Comparison of ENCODE assay signal across 14 cellular contexts in the genomic region with DNA sequence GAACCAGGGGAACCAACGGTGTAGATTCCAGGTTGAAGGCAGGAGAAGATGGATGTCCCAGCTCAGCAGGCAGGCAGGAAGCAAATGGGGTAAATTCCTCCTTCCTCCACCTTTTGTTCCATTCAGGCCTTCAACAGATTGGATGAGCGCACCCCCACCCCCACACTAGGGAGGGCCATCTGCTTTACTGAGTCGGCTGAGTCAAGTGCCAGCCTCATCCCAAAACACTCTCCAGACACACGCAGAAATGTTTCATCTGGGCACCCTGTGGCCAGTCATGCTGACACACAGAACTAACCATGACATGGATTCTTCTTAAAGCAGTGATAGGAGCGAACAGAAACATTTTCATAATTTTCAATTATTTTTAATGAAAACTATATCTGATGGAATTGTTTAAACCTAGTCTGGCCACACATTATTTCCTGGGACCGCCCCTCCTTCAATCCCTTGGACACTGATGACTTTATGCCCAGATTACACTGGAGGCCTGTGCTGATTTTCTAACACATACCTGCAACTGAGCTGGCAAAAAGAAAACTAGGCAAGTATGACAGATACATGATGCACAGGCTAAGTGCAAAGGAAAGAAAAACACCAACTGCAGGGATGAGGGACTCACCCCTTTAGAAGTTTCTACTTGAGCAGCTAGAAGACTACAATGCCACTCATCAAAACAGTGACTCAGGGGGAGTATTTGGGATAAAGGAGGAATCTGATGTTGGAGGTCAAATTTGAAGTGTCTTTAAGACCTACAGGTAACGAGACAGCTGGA.
DNase-seq lines count a peak whose midpoint lies in the region; ATAC-seq and TF ChIP-seq lines count a peak whose summit lies in the region.
"Had no signal": no experiment of that assay in that cellular context is flagged by ENCODE, and none has a peak within 500 bp of the region (broad histone marks: within the 10 kb centered on the region; RNA-seq: fewer than 3 reads in every experiment).

No MANE protein-coding gene starts in this region.

- 86% methylated on average over 7 of the region's 7 CpGs for WGBS in right cardiac atrium
- 88 to 92% methylated on average over 7 of the region's 7 CpGs for whole genome bisulfite sequencing in heart right ventricle, 2 donors
- 78 to 90% methylated on average over 4 to 7 of the region's 7 CpGs for WGBS in gastroesophageal sphincter (ENCODE audit: low coverage in 1 of 2), 2 donors

- intact Hi-C loops in right cardiac atrium (cut with DNase I), result loop anchor here in 1 of 4 donors (10.0 kb wide), 1 partner anchor 140 kb away; no protein-coding TSS in a partner anchor
- intact Hi-C loops in heart right ventricle (cut with DNase I), result loop anchor here in 2 of 10 donors (10.0 kb wide), 1 partner anchor 140 kb away; no protein-coding TSS in a partner anchor

- TF ChIP-seq CTCF in heart right ventricle (IDR thresholded peaks at IDR 0.05), result no peak
- TF ChIP-seq CTCF in WERI-Rb-1 (IDR thresholded peaks at IDR 0.05; ENCODE audit: low read depth, low read length), result no peak
- no peak for TF ChIP-seq CTCF in gastroesophageal sphincter (IDR thresholded peaks at IDR 0.05)
- TF ChIP-seq CTCF in GM13977 (IDR thresholded peaks at IDR 0.05; ENCODE audit: extremely low read depth, insufficient read depth, missing control alignments), result no peak

- no peak for TF ChIP-seq EP300 in gastroesophageal sphincter (IDR thresholded peaks at IDR 0.05)

- H3K4me1 ChIP-seq in right cardiac atrium (ENCODE audit: control insufficient read depth, insufficient read depth, low read length) (peaks cover 8% of the 10 kb centered on the region), heart right ventricle (peaks cover 0 to 7% (median 0%) of the 10 kb centered on the region in 9 donors), gastroesophageal sphincter (peaks cover 0 to 29% (median 0%) of the 10 kb centered on the region in 3 donors)
- H3K4me1 ChIP-seq: Peyer's patch, spleen had no signal

- no peaks in the 10 kb centered on the region for H3K27me3 ChIP-seq in right cardiac atrium (ENCODE audit: control insufficient read depth, insufficient read depth)
- no peaks in the 10 kb centered on the region for H3K27me3 ChIP-seq in heart right ventricle
- no peaks in the 10 kb centered on the region for H3K27me3 ChIP-seq in WERI-Rb-1 (ENCODE audit: insufficient read depth, low read depth, severe bottlenecking)
- no peaks in the 10 kb centered on the region for H3K27me3 ChIP-seq in gastroesophageal sphincter
- H3K27me3 ChIP-seq: Peyer's patch, spleen had no signal

- in situ Hi-C loops in GM13977 (cut with MboI; ENCODE audit: low pct_unique_long_range_greater_than_20kb, low sequenced_read_pairs, unreplicated experiment), result no loop called here

- TF ChIP-seq POLR2A in gastroesophageal sphincter (IDR thresholded peaks at IDR 0.05), result no peak

- no peak for ATAC-seq in right cardiac atrium
- ATAC-seq in heart right ventricle, result no peak
- no peak for ATAC-seq in GM21515 (IDR thresholded peaks at IDR 0.05; ENCODE audit: unreplicated experiment)
- ATAC-seq in gastroesophageal sphincter, result no peak
- ATAC-seq: esophagus mucosa, T-helper 17 cell had no signal

- H3K4me3 ChIP-seq in right cardiac atrium (ENCODE audit: low read length) (no peak overlapping the region), heart right ventricle (no peak overlapping the region), WERI-Rb-1 (ENCODE audit: low read depth, low read length) (no peak overlapping the region), gastroesophageal sphincter (no peak overlapping the region)
- H3K4me3 ChIP-seq: Peyer's patch, spleen had no signal

- H3K9me3 ChIP-seq in right cardiac atrium (ENCODE audit: control insufficient read depth, low read length), result no peaks in the 10 kb centered on the region
- no peaks in the 10 kb centered on the region for H3K9me3 ChIP-seq in heart right ventricle
- no peaks in the 10 kb centered on the region for H3K9me3 ChIP-seq in WERI-Rb-1 (ENCODE audit: severe bottlenecking)
- no peaks in the 10 kb centered on the region for H3K9me3 ChIP-seq in gastroesophageal sphincter
- H3K9me3 ChIP-seq: Peyer's patch, spleen had no signal

- H3K36me3 ChIP-seq in heart right ventricle (peaks cover 0 to 17% (median 4%) of the 10 kb centered on the region in 9 donors), WERI-Rb-1 (no peaks in the 10 kb centered on the region), gastroesophageal sphincter (peaks cover 0 to 16% of the 10 kb centered on the region in 2 donors)

- DNase-seq in right cardiac atrium, result no peak
- DNase-seq in heart right ventricle, result no peak
- peak; percentile 74 for DNase-seq in WERI-Rb-1
- peak; percentile 62 for DNase-seq in kidney glomerular epithelial cell (lab: John Stamatoyannopoulos, UW)
- no peak for DNase-seq in GM13977 (ENCODE audit: low spot score)
- no peak for DNase-seq in activated T-cell treated with anti-CD3 and anti-CD28 coated beads for 4 hours
- DNase-seq: activated CD4-positive, alpha-beta T cell treated with anti-CD3 and anti-CD28 coated beads for 48 hours; NCI-H226; Peyer's patch; spleen; T-helper 17 cell had no signal

- peak overlapping the region; percentile 3 for H3K27ac ChIP-seq in right cardiac atrium (ENCODE audit: low read length)
- H3K27ac ChIP-seq in heart right ventricle, result peak overlapping the region in 1 of 10 donors; percentile 61
- H3K27ac ChIP-seq in WERI-Rb-1, result no peak overlapping the region
- H3K27ac ChIP-seq in gastroesophageal sphincter, result peak overlapping the region in 1 of 4 donors; percentile 45
- H3K27ac ChIP-seq: Peyer's patch, spleen had no signal

Comparison
In these comparisons a context has a peak if more than half of its experiments do, and no peak if none do; other contexts are left out.
1. DNase-seq: peak in WERI-Rb-1 (single experiment) and kidney glomerular epithelial cell (single experiment); none in right cardiac atrium (0 of 3), heart right ventricle (0 of 2), GM13977 (single experiment) and activated T-cell treated with anti-CD3 and anti-CD28 coated beads for 4 hours (single experiment).